Comparison of ENCODE assay signal across 8 cellular contexts in genomic region chr13:32031815-32032345, GRCh38. TPM values are rescaled to one million over a fixed set of nuclear protein-coding genes. Genes with fewer than 3 reads are reported as not detected.
A peak's percentile ranks its signal among the peaks of the same experiment; 100 is the strongest.
DNase-seq lines count a peak whose midpoint lies in the region; ATAC-seq and TF ChIP-seq lines count a peak whose summit lies in the region.

No MANE protein-coding gene starts in this region.

- H3K36me3 Mint-ChIP-seq in MCF 10A (ENCODE audit: insufficient read depth, unreplicated experiment), result no peaks in the 10 kb centered on the region

- no peaks in the 10 kb centered on the region for H3K79me2 ChIP-seq in ACC112 (ENCODE audit: control insufficient read depth, insufficient read depth, low read length, unreplicated experiment)

- H3K27ac Mint-ChIP-seq in MCF 10A (ENCODE audit: low read depth, unreplicated experiment), result no peak overlapping the region

- H3K4me3 Mint-ChIP-seq in MCF 10A (ENCODE audit: unreplicated experiment), result peak overlapping the region; percentile 77

- H3K9me3 ChIP-seq in HUES6 (ENCODE audit: control insufficient read depth, insufficient read depth, low read depth, low read length), result no peaks in the 10 kb centered on the region

- H3K4me1 Mint-ChIP-seq in MCF 10A (ENCODE audit: insufficient read depth, unreplicated experiment), result peaks cover 10% of the 10 kb centered on the region

- no peaks in the 10 kb centered on the region for H3K36me3 ChIP-seq in ACC112 (ENCODE audit: insufficient read depth, low read length)
- H3K36me3 ChIP-seq in HUES6 (ENCODE audit: control insufficient read depth, insufficient read depth, low read length), result no peaks in the 10 kb centered on the region

- ATAC-seq in HG03108 (IDR thresholded peaks at IDR 0.05; ENCODE audit: unreplicated experiment), result no peak

- no peaks in the 10 kb centered on the region for H3K9me3 Mint-ChIP-seq in MCF 10A (ENCODE audit: unreplicated experiment)

- H3K27me3 Mint-ChIP-seq in MCF 10A (ENCODE audit: insufficient read depth, unreplicated experiment), result no peaks in the 10 kb centered on the region

- H3K4me3 ChIP-seq in ACC112 (ENCODE audit: low read depth, low read length) (peak overlapping the region; percentile 83), HUES6 (ENCODE audit: low read depth, low read length) (peak overlapping the region; percentile 70)

- POLR2A ChIA-PET in MCF 10A (lab: Yijun Ruan, JAX), result interaction anchor here (0.6 to 2.4 kb wide), 11 partner anchors 10 to 1606 kb away, joined by 3 to 8 read pairs (median 4); partner anchors contain the start of genes BRCA2 and ZAR1L

- BruUV-seq in MCF 10A (replicated peaks; lab: Mats Ljungman, UMichigan), result no TSS peak

- peak overlapping the region; percentile 94 for H2AFZ ChIP-seq in ACC112 (ENCODE audit: low read length, unreplicated experiment)

- TF ChIP-seq CTCF in MCF 10A (IDR thresholded peaks at IDR 0.05; ENCODE audit: unreplicated experiment), result no peak

- peaks cover 6% of the 10 kb centered on the region for H3K4me1 ChIP-seq in ACC112 (ENCODE audit: control insufficient read depth, insufficient read depth, low read length, unreplicated experiment)
- peaks cover 31% of the 10 kb centered on the region for H3K4me1 ChIP-seq in HUES6 (ENCODE audit: control insufficient read depth, insufficient read depth, low read length)

- CTCF ChIA-PET in MCF 10A (lab: Yijun Ruan, JAX), result interaction anchor here (0.6 to 1.5 kb wide), 4 partner anchors 9 to 280 kb away, joined by 3 to 4 read pairs (median 4); no protein-coding TSS in a partner anchor

- H3K27me3 ChIP-seq in ACC112 (ENCODE audit: insufficient read depth, low read length) (no peaks in the 10 kb centered on the region), HUES6 (ENCODE audit: control insufficient read depth, insufficient read depth, low read length) (peaks cover 14% of the 10 kb centered on the region; the same call in 1 of the 2 replicates)

- H3K27ac ChIP-seq in ACC112 (ENCODE audit: low read depth, low read length), result no peak overlapping the region
- H3K27ac ChIP-seq in HUES6 (ENCODE audit: low read depth, low read length), result no peak overlapping the region

- DNase-seq in MCF 10A (ENCODE audit: unreplicated experiment) (no peak), midbrain (lab: John Stamatoyannopoulos, UW) (peak; percentile 26), posterior cingulate gyrus (no peak), Ammon's horn (ENCODE audit: low spot score) (no peak)
- DNase-seq in activated CD8-positive, alpha-beta memory T cell treated with anti-CD3 and anti-CD28 coated beads, Interleukin-2, amount 50 U/mL, for 48 hours, result no peak

- H3K9ac ChIP-seq in HUES6 (ENCODE audit: low read length), result no peak overlapping the region

- intact Hi-C loops in MCF 10A (cut with micrococcal nuclease) (no loop called here), posterior cingulate gyrus (cut with DNase I) (no loop called here)

RNA-seq across cellular contexts. Expression of gene FRY, which starts 0.3 kb away (rescaled TPM):
- 8.9 and 9.1 TPM in 2 replicates for total RNA-seq in MCF 10A (2022)
